In genomic region chr15:99250494-99251435, GRCh38 we compare ENCODE assay signal across 8 cellular contexts. TPM values are rescaled to one million over a fixed set of nuclear protein-coding genes. Genes with fewer than 3 reads are reported as not detected.
A peak's percentile ranks its signal among the peaks of the same experiment; 100 is the strongest.
DNase-seq lines count a peak whose midpoint lies in the region; ATAC-seq and TF ChIP-seq lines count a peak whose summit lies in the region.

No MANE protein-coding gene starts in this region.

- peak overlapping the region; percentile 72 for H3K9ac ChIP-seq in OCI-LY3 (ENCODE audit: low read length)
- peak overlapping the region; percentile 78 to 88 for H3K9ac ChIP-seq in mucosa of rectum (ENCODE audit: low read depth in 1 of 2, low read length in 2 of 2)

- DNase-seq in DMS114 treated with DMSO at 0.1 percent for 48 hours (lab: John Stamatoyannopoulos, UW; ENCODE audit: unreplicated experiment) = peak; percentile 99
- peak; percentile 83 for DNase-seq in HuH-7.5 (ENCODE audit: low spot score)
- DNase-seq in activated T-cell treated with anti-CD3 and anti-CD28 coated beads for 24 hours (ENCODE audit: low read depth) = peak; percentile 96
- DNase-seq in stimulated activated CD8-positive, alpha-beta memory T cell treated with anti-CD3 and anti-CD28 coated beads, Interleukin-4, amount 100 ng/mL, for 48 hours = peak; percentile 97

- no peaks in the 10 kb centered on the region for H3K9me3 ChIP-seq in OCI-LY3 (ENCODE audit: insufficient read depth, low read length)
- no peaks in the 10 kb centered on the region for H3K9me3 ChIP-seq in esophagus (ENCODE audit: control insufficient read depth in 2 of 2, insufficient read depth in 1 of 2, low read depth in 1 of 2, low read length in 1 of 2)
- no peaks in the 10 kb centered on the region for H3K9me3 ChIP-seq in mucosa of rectum (ENCODE audit: control insufficient read depth in 2 of 2, low read length in 2 of 2)

- no peaks in the 10 kb centered on the region for H4K20me1 ChIP-seq in OCI-LY3 (ENCODE audit: insufficient read depth, low read length)

- TF ChIP-seq CTCF in OCI-LY3 (IDR thresholded peaks at IDR 0.05; ENCODE audit: low read depth, low read length) = no peak

- 0 out of 2 replicates have a peak, but pooled peaks cover 4% of the 10 kb centered on the region for H3K79me2 ChIP-seq in OCI-LY3 (ENCODE audit: low read length)

- peak; percentile 92 for ATAC-seq in GM21528 (IDR thresholded peaks at IDR 0.05; ENCODE audit: low FRiP score, unreplicated experiment)

- H3K4me3 ChIP-seq in OCI-LY3 (ENCODE audit: low read length) (peak overlapping the region; percentile 94), esophagus (ENCODE audit: low read depth in 1 of 2, low read length in 2 of 2) (peak overlapping the region; percentile 54 to 62), mucosa of rectum (ENCODE audit: low read length in 2 of 2) (peak overlapping the region; percentile 85 to 88)

- H3K36me3 ChIP-seq in OCI-LY3 (replicated peaks; ENCODE audit: low read depth, low read length) (no peaks in the 10 kb centered on the region), esophagus (ENCODE audit: control insufficient read depth in 2 of 2, insufficient read depth in 2 of 2, low read length in 1 of 2) (no peaks in the 10 kb centered on the region), mucosa of rectum (ENCODE audit: control insufficient read depth in 2 of 2, insufficient read depth in 2 of 2, low read length in 2 of 2) (no peaks in the 10 kb centered on the region)

- no peaks in the 10 kb centered on the region for H3K27me3 ChIP-seq in OCI-LY3 (ENCODE audit: low read depth, low read length)
- no peaks in the 10 kb centered on the region for H3K27me3 ChIP-seq in esophagus (ENCODE audit: control insufficient read depth in 1 of 2, insufficient read depth in 2 of 2, low read length in 2 of 2)
- no peaks in the 10 kb centered on the region for H3K27me3 ChIP-seq in mucosa of rectum (ENCODE audit: control insufficient read depth in 2 of 2, insufficient read depth in 2 of 2, low read length in 2 of 2)

- H3K4me2 ChIP-seq in OCI-LY3 (ENCODE audit: low read length) = peak overlapping the region; percentile 90

- H3K4me1 ChIP-seq in OCI-LY3 (ENCODE audit: low read length) (peaks cover 27% of the 10 kb centered on the region), esophagus (ENCODE audit: control insufficient read depth in 2 of 2, insufficient read depth in 2 of 2, low read length in 1 of 2) (peaks cover 0 to 2% of the 10 kb centered on the region in 2 donors), mucosa of rectum (ENCODE audit: control insufficient read depth in 2 of 2, insufficient read depth in 2 of 2, low read length in 2 of 2) (peaks cover 15 to 18% of the 10 kb centered on the region in 2 donors)

- H2AFZ ChIP-seq in OCI-LY3 (ENCODE audit: low read depth, low read length) = peak overlapping the region; percentile 85

- H3K27ac ChIP-seq in OCI-LY3 (ENCODE audit: low read length) = peak overlapping the region; percentile 31
- H3K27ac ChIP-seq in esophagus (ENCODE audit: low read depth in 2 of 2, low read length in 1 of 2) = peak overlapping the region; percentile 91 to 97
- H3K27ac ChIP-seq in mucosa of rectum (ENCODE audit: low read depth in 2 of 2, low read length in 2 of 2) = peak overlapping the region; percentile 95 to 96

- WGBS in esophagus, 2 donors = 3 to 4% methylated on average over 50 to 51 of the region's 51 CpGs

RNA-seq across cellular contexts. Expression of gene LRRC28, which starts 0.5 kb away (rescaled TPM):
- 10 to 100 TPM in 1 of 2 donors, 1 to 10 TPM in 1; 4.1 to 13.7 TPM for polyA plus RNA-seq in esophagus

RNA-seq across cellular contexts. Expression of gene TTC23, which starts 1.4 kb away (rescaled TPM):
- polyA plus RNA-seq in esophagus = 1 to 10 TPM; 7.2 to 8.4 TPM

Comparison
In these comparisons a context has a peak if more than half of its experiments do, and no peak if none do; other contexts are left out.
1. Peak in every context shown above with its lines: DNase-seq, ATAC-seq, H3K4me3 ChIP-seq and H3K27ac ChIP-seq.
2. H3K27ac ChIP-seq: peak in every context shown above with its lines; median percentile 96 in mucosa of rectum; 94 in esophagus; 31 in OCI-LY3.